ENCODE assay signal across 11 cellular contexts in the genomic region with DNA sequence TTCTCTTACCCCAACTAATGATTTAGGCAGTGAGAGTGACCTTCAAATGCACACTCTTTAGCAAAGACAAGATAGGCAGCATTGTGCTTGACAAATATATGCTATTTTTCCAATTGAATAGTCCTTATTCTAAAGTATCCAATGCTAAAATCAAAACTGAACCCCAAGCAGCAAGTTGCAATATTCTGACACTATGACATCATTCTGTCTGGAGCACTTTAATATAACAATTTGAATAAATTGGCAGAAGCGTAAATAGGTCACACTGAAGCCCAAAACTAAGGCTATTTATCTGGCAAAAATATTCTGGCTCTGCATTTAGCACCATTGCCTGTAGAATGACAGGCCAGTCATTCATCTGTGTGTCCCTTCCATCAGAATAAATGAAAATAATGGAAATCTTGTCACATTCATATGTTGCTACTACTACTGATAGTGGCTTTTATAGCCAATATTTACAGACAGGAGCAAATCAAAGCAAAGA. TPM values are rescaled to one million over a fixed set of nuclear protein-coding genes. Genes with fewer than 3 reads are reported as not detected.
A peak's percentile ranks its signal among the peaks of the same experiment; 100 is the strongest.
DNase-seq lines count a peak whose midpoint lies in the region; ATAC-seq and TF ChIP-seq lines count a peak whose summit lies in the region.
"Had no signal": no experiment of that assay in that cellular context is flagged by ENCODE, and none has a peak within 500 bp of the region (broad histone marks: within the 10 kb centered on the region; RNA-seq: fewer than 3 reads in every experiment).

No MANE protein-coding gene starts in this region.

- peaks cover 45% of the 10 kb centered on the region for H3K4me1 Mint-ChIP-seq in activated CD8-positive, alpha-beta memory T cell treated with anti-CD3 and anti-CD28 coated beads, Interleukin-2, amount 10 ng/mL, durations not matched to agents 7 days and 5 days

- no peaks in the 10 kb centered on the region for H3K9me3 Mint-ChIP-seq in activated CD8-positive, alpha-beta memory T cell treated with anti-CD3 and anti-CD28 coated beads, Interleukin-2, amount 10 ng/mL, durations not matched to agents 7 days and 5 days (ENCODE audit: low read depth)
- H3K9me3 Mint-ChIP-seq in activated naive CD4-positive, alpha-beta T cell treated with anti-CD3 and anti-CD28 coated beads, Interleukin-2, amount 50 U/mL, for 72 hours = no peaks in the 10 kb centered on the region

- no peak overlapping the region for H2AFZ ChIP-seq in hepatocyte

- no peaks in the 10 kb centered on the region for H3K9me2 ChIP-seq in hepatocyte (replicated peaks; ENCODE audit: insufficient read depth)

- H3K36me3 Mint-ChIP-seq in activated CD8-positive, alpha-beta memory T cell treated with anti-CD3 and anti-CD28 coated beads, Interleukin-2, amount 10 ng/mL, durations not matched to agents 7 days and 5 days = peaks cover 36% of the 10 kb centered on the region
- H3K36me3 Mint-ChIP-seq in activated naive CD4-positive, alpha-beta T cell treated with anti-CD3 and anti-CD28 coated beads, Interleukin-2, amount 50 U/mL, for 72 hours = peaks cover 36 to 45% of the 10 kb centered on the region in 2 donors

- H3K36me3 ChIP-seq in hepatocyte (replicated peaks; ENCODE audit: insufficient read depth, low read depth) (no peaks in the 10 kb centered on the region), subcutaneous abdominal adipose tissue (ENCODE audit: control insufficient read depth in 5 of 5, insufficient read depth in 5 of 5, low read length in 5 of 5) (peaks cover 0 to 12% (median 0%) of the 10 kb centered on the region in 5 donors)

- peaks cover 29% of the 10 kb centered on the region for H4K20me1 ChIP-seq in hepatocyte (ENCODE audit: insufficient read depth, poor library complexity, severe bottlenecking)

- no peak for ATAC-seq in activated CD8-positive, alpha-beta memory T cell treated with anti-CD3 and anti-CD28 coated beads, Interleukin-2, amount 10 ng/mL, durations not matched to agents 7 days and 5 days
- ATAC-seq in activated naive CD4-positive, alpha-beta T cell treated with anti-CD3 and anti-CD28 coated beads, Interleukin-2, amount 50 U/mL, for 72 hours = no peak
- ATAC-seq in GM18858 (IDR thresholded peaks at IDR 0.05; ENCODE audit: unreplicated experiment) (no peak), GM21390 (IDR thresholded peaks at IDR 0.05; ENCODE audit: unreplicated experiment) (no peak)
- ATAC-seq: body of pancreas had no signal

- WGBS in hepatocyte (ENCODE audit: low lambda C conversion rate, missing lambda C conversion rate) = 93% methylated on average over 1 of the region's 1 CpG

- DNase-seq in activated CD8-positive, alpha-beta memory T cell treated with anti-CD3 and anti-CD28 coated beads, Interleukin-2, amount 10 ng/mL, durations not matched to agents 7 days and 5 days = no peak
- no peak for DNase-seq in activated CD8-positive, alpha-beta memory T cell treated with anti-CD3 and anti-CD28 coated beads, Interleukin-2, amount 50 U/mL, for 4 hours
- DNase-seq in activated naive CD4-positive, alpha-beta T cell treated with anti-CD3 and anti-CD28 coated beads, Interleukin-2, amount 50 U/mL, for 72 hours (ENCODE audit: low spot score in 2 of 2) = no peak
- no peak for DNase-seq in hepatocyte (ENCODE audit: low spot score)
- no peak for DNase-seq in GM20000 (ENCODE audit: low spot score)
- DNase-seq: body of pancreas, kidney glomerular epithelial cell had no signal

- no peaks in the 10 kb centered on the region for H3K9me3 ChIP-seq in hepatocyte (ENCODE audit: low read depth)
- H3K9me3 ChIP-seq in subcutaneous abdominal adipose tissue (ENCODE audit: control insufficient read depth in 5 of 5, low read length in 5 of 5) = no peaks in the 10 kb centered on the region
- H3K9me3 ChIP-seq: body of pancreas had no signal

- CTCF ChIA-PET in activated CD8-positive, alpha-beta memory T cell treated with anti-CD3 and anti-CD28 coated beads, Interleukin-2, amount 10 ng/mL, durations not matched to agents 7 days and 5 days (lab: Charles Lee) = no interaction called here

- TF ChIP-seq CTCF in hepatocyte (IDR thresholded peaks at IDR 0.05; ENCODE audit: poor library complexity) (no peak), GM20000 (IDR thresholded peaks at IDR 0.05; ENCODE audit: extremely low read depth, missing control alignments) (no peak)

- peak overlapping the region; percentile 90 for H3K4me3 Mint-ChIP-seq in activated CD8-positive, alpha-beta memory T cell treated with anti-CD3 and anti-CD28 coated beads, Interleukin-2, amount 10 ng/mL, durations not matched to agents 7 days and 5 days

- H3K9ac ChIP-seq in subcutaneous abdominal adipose tissue (ENCODE audit: low read length in 5 of 5) = peak overlapping the region in 3 of 5 donors; percentile 41 to 96 (median 50)

- no peaks in the 10 kb centered on the region for H3K27me3 Mint-ChIP-seq in activated CD8-positive, alpha-beta memory T cell treated with anti-CD3 and anti-CD28 coated beads, Interleukin-2, amount 10 ng/mL, durations not matched to agents 7 days and 5 days

- no peaks in the 10 kb centered on the region for H3K27me3 ChIP-seq in hepatocyte
- H3K27me3 ChIP-seq in subcutaneous abdominal adipose tissue (ENCODE audit: control insufficient read depth in 5 of 5, insufficient read depth in 4 of 5, low read length in 5 of 5) = no peaks in the 10 kb centered on the region
- H3K27me3 ChIP-seq: body of pancreas had no signal

- peak overlapping the region; percentile 86 for H3K4me3 ChIP-seq in hepatocyte
- H3K4me3 ChIP-seq in subcutaneous abdominal adipose tissue (ENCODE audit: low read depth in 1 of 5, low read length in 5 of 5) = peak overlapping the region; percentile 67 to 97 (median 91)
- H3K4me3 ChIP-seq: body of pancreas had no signal

- H3K27ac Mint-ChIP-seq in activated CD8-positive, alpha-beta memory T cell treated with anti-CD3 and anti-CD28 coated beads, Interleukin-2, amount 10 ng/mL, durations not matched to agents 7 days and 5 days = peak overlapping the region; percentile 68
- H3K27ac Mint-ChIP-seq in activated naive CD4-positive, alpha-beta T cell treated with anti-CD3 and anti-CD28 coated beads, Interleukin-2, amount 50 U/mL, for 72 hours = peak overlapping the region; percentile 78 to 93

- no peak overlapping the region for H3K27ac ChIP-seq in hepatocyte
- H3K27ac ChIP-seq in subcutaneous abdominal adipose tissue (ENCODE audit: low read depth, low read length) = peak overlapping the region; percentile 94
- H3K27ac ChIP-seq: C4-2B had no signal

- H3K4me1 ChIP-seq in hepatocyte (ENCODE audit: insufficient read depth) (peaks cover 30% of the 10 kb centered on the region), subcutaneous abdominal adipose tissue (ENCODE audit: control insufficient read depth in 5 of 5, insufficient read depth in 5 of 5, low read length in 5 of 5) (peaks cover 4 to 52% (median 47%) of the 10 kb centered on the region in 5 donors)

- peaks cover 75% of the 10 kb centered on the region for H3K79me2 ChIP-seq in hepatocyte

- H3K4me2 ChIP-seq in hepatocyte = peak overlapping the region; percentile 86

RNA-seq across cellular contexts. Expression of a gene that starts 2.9 kb away (rescaled TPM):
- total RNA-seq in activated CD8-positive, alpha-beta memory T cell treated with anti-CD3 and anti-CD28 coated beads, Interleukin-2, amount 10 ng/mL, durations not matched to agents 7 days and 5 days = 100 to 1,000 TPM; 125 to 158 TPM
- 100 to 1,000 TPM in 1 of 2 donors, 10 to 100 TPM in 1; 81.3 to 107 TPM for total RNA-seq in activated naive CD4-positive, alpha-beta T cell treated with anti-CD3 and anti-CD28 coated beads, Interleukin-2, amount 50 U/mL, for 72 hours
- 29.2 and 56.0 TPM in 2 replicates for total RNA-seq in hepatocyte
- 21.3 and 22.6 TPM in 2 replicates for polyA plus RNA-seq in hepatocyte
